20 cellular contexts compared by ENCODE assay signal in the genomic region with DNA sequence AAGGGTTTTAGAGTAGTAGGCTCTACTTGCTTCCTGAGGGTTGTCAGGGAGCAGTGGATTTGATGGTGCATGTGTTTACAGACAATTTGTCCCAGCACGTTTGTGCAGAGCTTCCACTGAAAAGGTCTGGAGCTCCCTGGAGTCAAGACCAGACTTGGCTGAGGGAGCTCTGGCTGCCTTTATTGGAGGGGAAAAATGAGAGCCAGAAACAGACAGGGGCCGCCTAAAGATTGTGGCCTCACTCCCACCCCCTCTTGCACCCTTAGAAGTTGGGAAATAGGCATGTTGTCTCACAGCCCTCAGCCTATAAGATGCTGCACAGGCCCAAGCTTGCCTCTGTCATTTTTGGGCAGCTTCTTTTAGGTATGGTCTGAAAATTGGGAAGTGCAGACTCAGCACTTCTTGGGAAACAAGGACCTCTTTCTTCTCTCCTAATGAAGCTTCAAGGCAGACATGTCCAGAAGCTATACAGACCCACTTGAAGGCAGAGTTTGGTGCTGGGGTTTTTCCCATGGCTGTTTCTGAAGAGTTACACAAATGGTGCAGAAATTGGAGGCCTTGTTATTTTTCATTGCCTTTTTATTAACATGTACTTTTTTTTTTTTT. TPM values are rescaled to one million over a fixed set of nuclear protein-coding genes. Genes with fewer than 3 reads are reported as not detected.
A peak's percentile ranks its signal among the peaks of the same experiment; 100 is the strongest.
DNase-seq lines count a peak whose midpoint lies in the region; ATAC-seq and TF ChIP-seq lines count a peak whose summit lies in the region.
"Had no signal": no experiment of that assay in that cellular context is flagged by ENCODE, and none has a peak within 500 bp of the region (broad histone marks: within the 10 kb centered on the region; RNA-seq: fewer than 3 reads in every experiment).

No MANE protein-coding gene starts in this region.

- no peak for DNase-seq in Right ventricle myocardium inferior (ENCODE audit: missing footprints)
- no peak for DNase-seq in left ventricle myocardium inferior
- DNase-seq in IMR-90 = no peak
- DNase-seq in epithelial cell of esophagus (ENCODE audit: low read depth) = peak; percentile 36
- peak; percentile 28 for DNase-seq in prostate gland (ENCODE audit: low spot score)
- DNase-seq in activated T-helper 1 cell treated with anti-CD3 and anti-CD28 coated beads, Interleukin-12 subunit alpha, Interleukin-12 subunit beta, Interleukin-2, Interleukin-4 antibody, amounts not matched to agents 30 ng/mL and 10 ng/mL and 1 ng/mL, durations not matched to agents 14 hours and 24 hours and 36 hours (ENCODE audit: low spot score) = no peak
- DNase-seq: 8988T; AML-193; C1 segment of cervical spinal cord; EL; GF-D8; KBM-7; NCI-H1092; NCI-H1436; NCI-H187 treated with DMSO at 0.1 percent for 48 hours; NCI-H510A treated with DMSO at 0.1 percent for 48 hours; NCI-H748 treated with DMSO at 0.1 percent for 48 hours; NK-92 treated with Interleukin-12 subunit alpha and Interleukin-12 subunit beta, amount 100 ng/mL, for 24 hours had no signal

- intact Hi-C loops in Right ventricle myocardium inferior (cut with DNase I) = no loop called here
- intact Hi-C loops in left ventricle myocardium inferior (cut with micrococcal nuclease) = no loop called here
- intact Hi-C loops in IMR-90 (cut with micrococcal nuclease) = no loop called here
- intact Hi-C loops in prostate gland (cut with DNase I) = no loop called here
- intact Hi-C loops in activated T-helper 1 cell treated with anti-CD3 and anti-CD28 coated beads, Interleukin-12 subunit alpha, Interleukin-12 subunit beta, Interleukin-2, Interleukin-4 antibody, amounts not matched to agents 30 ng/mL and 10 ng/mL and 1 ng/mL, durations not matched to agents 14 hours and 24 hours and 36 hours (cut with micrococcal nuclease) = no loop called here

- H4K8ac ChIP-seq in IMR-90 (ENCODE audit: low read depth in 2 of 2, low read length in 2 of 2) = no peak overlapping the region

- no peak overlapping the region for H3K4me2 ChIP-seq in IMR-90 (ENCODE audit: low read depth, low read length)

- no peak overlapping the region for H2BK5ac ChIP-seq in IMR-90 (ENCODE audit: low read depth, low read length, poor library complexity, severe bottlenecking)

- H3K27ac ChIP-seq in left ventricle myocardium inferior (replicated peaks) = no peak overlapping the region
- H3K27ac ChIP-seq in IMR-90 (ENCODE audit: insufficient read depth, low read length) = no peak overlapping the region
- peak overlapping the region in 1 of 2 donors; percentile 6 for H3K27ac ChIP-seq in prostate gland
- H3K27ac ChIP-seq: SJSA1 had no signal

- H3K56ac ChIP-seq in IMR-90 (ENCODE audit: extremely low read depth, insufficient read depth, low read length) = no peak overlapping the region

- TF ChIP-seq POLR2A in IMR-90 (IDR thresholded peaks at IDR 0.05; ENCODE audit: low read depth, low read length) = no peak
- no peak for TF ChIP-seq POLR2A in prostate gland (IDR thresholded peaks at IDR 0.05)

- H2AK9ac ChIP-seq in IMR-90 (replicated peaks; ENCODE audit: low read depth, low read length, poor library complexity) = no peak overlapping the region

- H3K18ac ChIP-seq in IMR-90 (ENCODE audit: low read depth, low read length) = no peak overlapping the region

- no peak for TF ChIP-seq RAD21 in IMR-90 (IDR thresholded peaks at IDR 0.05; ENCODE audit: low read length)

- H3K9ac ChIP-seq in IMR-90 (ENCODE audit: low read depth, low read length) = no peak overlapping the region

- H4K5ac ChIP-seq in IMR-90 (ENCODE audit: low read depth, low read length) = no peak overlapping the region

- H3K4me1 ChIP-seq in left ventricle myocardium inferior = peaks cover 16% of the 10 kb centered on the region
- 0 out of 2 replicates have a peak, but pooled peaks cover 2% of the 10 kb centered on the region for H3K4me1 ChIP-seq in IMR-90 (ENCODE audit: control insufficient read depth, insufficient read depth, low read length)
- no peaks in the 10 kb centered on the region for H3K4me1 ChIP-seq in prostate gland (replicated peaks)
- H3K4me1 ChIP-seq: SJSA1 had no signal

- no peak overlapping the region for H3K27ac Mint-ChIP-seq in activated T-helper 1 cell treated with anti-CD3 and anti-CD28 coated beads, Interleukin-12 subunit alpha, Interleukin-12 subunit beta, Interleukin-2, Interleukin-4 antibody, amounts not matched to agents 30 ng/mL and 10 ng/mL and 1 ng/mL, durations not matched to agents 14 hours and 24 hours and 36 hours

- no peak overlapping the region for H2AFZ ChIP-seq in IMR-90 (replicated peaks; ENCODE audit: low read length, poor library complexity)

- H3K27me3 ChIP-seq in left ventricle myocardium inferior (ENCODE audit: low read depth) = no peaks in the 10 kb centered on the region
- no peaks in the 10 kb centered on the region for H3K27me3 ChIP-seq in IMR-90 (ENCODE audit: control insufficient read depth, insufficient read depth, low read length)
- H3K27me3 ChIP-seq in prostate gland (replicated peaks; ENCODE audit: insufficient read depth) = no peaks in the 10 kb centered on the region
- H3K27me3 ChIP-seq: SJSA1 had no signal

- H3K9me3 Mint-ChIP-seq in activated T-helper 1 cell treated with anti-CD3 and anti-CD28 coated beads, Interleukin-12 subunit alpha, Interleukin-12 subunit beta, Interleukin-2, Interleukin-4 antibody, amounts not matched to agents 30 ng/mL and 10 ng/mL and 1 ng/mL, durations not matched to agents 14 hours and 24 hours and 36 hours = no peaks in the 10 kb centered on the region

- H3K4me3 ChIP-seq in left ventricle myocardium inferior = no peak overlapping the region
- H3K4me3 ChIP-seq in IMR-90 (ENCODE audit: insufficient read depth, low read depth, low read length) = no peak overlapping the region
- no peak overlapping the region for H3K4me3 ChIP-seq in epithelial cell of esophagus (ENCODE audit: low read length)
- H3K4me3 ChIP-seq in prostate gland = no peak overlapping the region
- H3K4me3 ChIP-seq: SJSA1 had no signal

- WGBS in IMR-90 (ENCODE audit: extremely low coverage in 2 of 2, insufficient read length in 1 of 2), 2 experiments = no CpG with 5 or more reads among the region's 2 CpGs
- WGBS in prostate gland = 37% methylated on average over 2 of the region's 2 CpGs

- POLR2A ChIA-PET in IMR-90 (lab: Charles Lee; ENCODE audit: unreplicated experiment) = no interaction called here

- H3K4ac ChIP-seq in IMR-90 (ENCODE audit: low read depth, low read length) = no peak overlapping the region

- peaks cover 12% of the 10 kb centered on the region; the same call in 1 of the 2 replicates for H3K9me1 ChIP-seq in IMR-90 (ENCODE audit: insufficient read depth, low read length)

- H4K20me1 ChIP-seq in IMR-90 (ENCODE audit: insufficient read depth, low read length) = no peaks in the 10 kb centered on the region; the same call in 1 of the 2 replicates

- H2BK20ac ChIP-seq in IMR-90 (ENCODE audit: low read depth, low read length) = no peak overlapping the region

- H3K23ac ChIP-seq in IMR-90 (ENCODE audit: low read depth, low read length) = no peak overlapping the region

- no peak overlapping the region for H2BK120ac ChIP-seq in IMR-90 (ENCODE audit: low read depth, low read length)

- H3K36me3 ChIP-seq in left ventricle myocardium inferior (peaks cover 83% of the 10 kb centered on the region), IMR-90 (ENCODE audit: control insufficient read depth, insufficient read depth, low read length) (peaks cover 63% of the 10 kb centered on the region), prostate gland (peaks cover 0 to 8% of the 10 kb centered on the region in 2 donors)
- H3K36me3 ChIP-seq: SJSA1 had no signal

- no peak overlapping the region for H2AK5ac ChIP-seq in IMR-90 (ENCODE audit: low read depth, low read length)

- H3K4me1 Mint-ChIP-seq in activated T-helper 1 cell treated with anti-CD3 and anti-CD28 coated beads, Interleukin-12 subunit alpha, Interleukin-12 subunit beta, Interleukin-2, Interleukin-4 antibody, amounts not matched to agents 30 ng/mL and 10 ng/mL and 1 ng/mL, durations not matched to agents 14 hours and 24 hours and 36 hours (ENCODE audit: low read depth) = no peaks in the 10 kb centered on the region

- dilution Hi-C loops in IMR-90 (cut with HindIII; ENCODE audit: low sequenced_read_pairs, unreplicated experiment) = no loop called here

- no peaks in the 10 kb centered on the region for H3K36me3 Mint-ChIP-seq in activated T-helper 1 cell treated with anti-CD3 and anti-CD28 coated beads, Interleukin-12 subunit alpha, Interleukin-12 subunit beta, Interleukin-2, Interleukin-4 antibody, amounts not matched to agents 30 ng/mL and 10 ng/mL and 1 ng/mL, durations not matched to agents 14 hours and 24 hours and 36 hours (ENCODE audit: low read depth)

- H3K27me3 Mint-ChIP-seq in activated T-helper 1 cell treated with anti-CD3 and anti-CD28 coated beads, Interleukin-12 subunit alpha, Interleukin-12 subunit beta, Interleukin-2, Interleukin-4 antibody, amounts not matched to agents 30 ng/mL and 10 ng/mL and 1 ng/mL, durations not matched to agents 14 hours and 24 hours and 36 hours (ENCODE audit: insufficient read depth) = peaks cover 2% of the 10 kb centered on the region

- TF ChIP-seq CTCF in left ventricle myocardium inferior (IDR thresholded peaks at IDR 0.05; ENCODE audit: borderline replicate concordance) (no peak), IMR-90 (conservative IDR thresholded peaks at IDR 0.05; ENCODE audit: low read depth, low read length) (no peak), epithelial cell of esophagus (IDR thresholded peaks at IDR 0.05; ENCODE audit: insufficient read depth, low read depth, low read length, missing control alignments) (no peak), prostate gland (IDR thresholded peaks at IDR 0.05) (no peak)

- H3K9me3 ChIP-seq in left ventricle myocardium inferior (replicated peaks) = no peaks in the 10 kb centered on the region
- H3K9me3 ChIP-seq in IMR-90 (ENCODE audit: control insufficient read depth, insufficient read depth, low read length) = no peaks in the 10 kb centered on the region
- H3K9me3 ChIP-seq in prostate gland = no peaks in the 10 kb centered on the region
- H3K9me3 ChIP-seq: SJSA1 had no signal

- ATAC-seq in Right ventricle myocardium inferior = peak; percentile 51
- no peak for ATAC-seq in IMR-90 (ENCODE audit: low read depth)
- no peak for ATAC-seq in GM19397 (IDR thresholded peaks at IDR 0.05; ENCODE audit: unreplicated experiment)

- H4K91ac ChIP-seq in IMR-90 (ENCODE audit: insufficient read depth, low read depth, low read length) = no peak overlapping the region

- H3K79me1 ChIP-seq in IMR-90 (ENCODE audit: low read depth in 1 of 2, low read length in 2 of 2) = peaks cover 67 to 80% of the 10 kb centered on the region in 2 experiments

- no peak overlapping the region for H2BK15ac ChIP-seq in IMR-90 (ENCODE audit: low read depth, low read length)

- no peak overlapping the region for H3K4me3 Mint-ChIP-seq in activated T-helper 1 cell treated with anti-CD3 and anti-CD28 coated beads, Interleukin-12 subunit alpha, Interleukin-12 subunit beta, Interleukin-2, Interleukin-4 antibody, amounts not matched to agents 30 ng/mL and 10 ng/mL and 1 ng/mL, durations not matched to agents 14 hours and 24 hours and 36 hours

- CTCF ChIA-PET in IMR-90 (lab: Yijun Ruan, JAX) = interaction anchor here (0.7 kb wide), 1 partner anchor 10 kb away, joined by 7 read pairs; no protein-coding TSS in a partner anchor

- BruUV-seq in IMR-90 (replicated peaks; lab: Mats Ljungman, UMichigan) = no TSS peak

- in situ Hi-C loops in IMR-90 (cut with MboI; ENCODE audit: low sequenced_read_pairs) = no loop called here

- no peak overlapping the region for H3K14ac ChIP-seq in IMR-90 (replicated peaks; ENCODE audit: low read depth, low read length)

RNA-seq across cellular contexts. Expression of gene AMOTL1, which starts 55.1 kb away (rescaled TPM):
- total RNA-seq in Right ventricle myocardium inferior = 53.5 TPM
- 61.1 TPM for total RNA-seq in left ventricle myocardium inferior
- total RNA-seq in IMR-90 (2012; rRNA removed) = 49.5 and 58.6 TPM in 2 replicates
- 18.4 and 18.6 TPM in 2 replicates for polyA plus RNA-seq in IMR-90 (2012; rRNA removed)
- 7.3 and 11.0 TPM in 2 replicates for polyA plus RNA-seq in IMR-90 (2012; cell fraction: cytosol; rRNA removed)
- 12.2 and 20.9 TPM in 2 replicates for polyA plus RNA-seq in IMR-90 (2012; cell fraction: nucleus; rRNA removed; ENCODE audit: low replicate concordance)
- total RNA-seq in prostate gland = 10 to 100 TPM; 49.2 to 67.2 TPM
- total RNA-seq in activated T-helper 1 cell treated with anti-CD3 and anti-CD28 coated beads, Interleukin-12 subunit alpha, Interleukin-12 subunit beta, Interleukin-2, Interleukin-4 antibody, amounts not matched to agents 30 ng/mL and 10 ng/mL and 1 ng/mL, durations not matched to agents 14 hours and 24 hours and 36 hours = 4.4 and 4.9 TPM in 2 replicates

Comparison
In these comparisons a context has a peak if more than half of its experiments do, and no peak if none do; other contexts are left out.
1. DNase-seq: peak in epithelial cell of esophagus (single experiment) and prostate gland (single experiment); none in Right ventricle myocardium inferior (single experiment), left ventricle myocardium inferior (single experiment), IMR-90 (single experiment) and activated T-helper 1 cell treated with anti-CD3 and anti-CD28 coated beads, Interleukin-12 subunit alpha, Interleukin-12 subunit beta, Interleukin-2, Interleukin-4 antibody, amounts not matched to agents 30 ng/mL and 10 ng/mL and 1 ng/mL, durations not matched to agents 14 hours and 24 hours and 36 hours (single experiment).